ENCODE assay signal across 14 cellular contexts in the genomic region with DNA sequence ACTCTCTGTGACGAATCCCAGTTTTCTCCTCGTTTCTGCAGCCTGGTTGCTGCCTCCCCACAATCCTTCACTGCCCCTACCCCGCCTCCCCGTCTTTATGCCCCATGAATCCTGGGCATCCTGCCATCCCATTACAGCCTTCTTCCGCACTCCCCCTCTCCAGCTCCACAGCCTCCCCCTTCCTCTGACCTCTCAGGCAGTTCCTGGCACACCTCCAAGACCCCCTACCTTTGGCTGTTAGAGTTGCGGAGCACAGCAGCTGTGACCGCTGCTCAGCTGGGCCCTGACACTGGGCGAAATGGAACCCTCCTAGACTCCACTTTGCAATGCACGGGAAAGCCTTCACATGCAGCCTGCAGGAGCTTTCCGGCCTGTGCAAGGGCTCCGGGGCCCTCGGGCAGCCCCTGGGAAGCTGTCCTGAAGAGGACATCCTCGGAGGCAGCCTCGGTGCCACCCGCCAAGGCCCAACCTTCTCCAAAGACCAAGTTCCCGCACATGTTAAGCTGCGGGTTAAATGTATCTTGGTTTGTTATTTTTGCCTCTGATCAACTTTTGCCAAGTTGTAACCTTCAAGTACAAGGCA.
DNase-seq lines count a peak whose midpoint lies in the region; ATAC-seq, FAIRE-seq and TF ChIP-seq lines count a peak whose summit lies in the region.
"Had no signal": no experiment of that assay in that cellular context is flagged by ENCODE, and none has a peak within 500 bp of the region (broad histone marks: within the 10 kb centered on the region; RNA-seq: fewer than 3 reads in every experiment).

No MANE protein-coding gene starts in this region.

- peaks cover 0 to 16% (median 5%) of the 10 kb centered on the region in 4 experiments; a peak in 5 of 7 replicates for H3K4me1 ChIP-seq in H1 (replicated peaks in 1 of 4; ENCODE audit: control insufficient read depth in 3 of 4, insufficient read depth in 4 of 4, low read length in 3 of 4)
- H3K4me1 ChIP-seq: adrenal gland, Peyer's patch, suprapubic skin had no signal

- peak overlapping the region in 1 of 2 experiments; percentile 50; a peak in 1 of 4 replicates for H3K4me2 ChIP-seq in H1 (ENCODE audit: insufficient read depth in 1 of 2, low read depth in 2 of 2, low read length in 2 of 2)

- intact Hi-C loops in posterior cingulate gyrus (cut with DNase I): no loop called here

- H4K8ac ChIP-seq in H1 (ENCODE audit: extremely low read depth, insufficient read depth, low read length): no peak overlapping the region; the same call in 1 of the 2 replicates

- TF ChIP-seq EP300 in H1 (IDR thresholded peaks at IDR 0.05; ENCODE audit: borderline replicate concordance in 1 of 2, low read depth in 2 of 2, low read length in 2 of 2): no peak

- H3K79me1 ChIP-seq in H1 (ENCODE audit: low read depth, low read length): no peaks in the 10 kb centered on the region

- H3K9me3 ChIP-seq in H1 (ENCODE audit: insufficient read depth in 2 of 2, low read depth in 1 of 2, low read length in 1 of 2): no peaks in the 10 kb centered on the region
- H3K9me3 ChIP-seq: adrenal gland, Peyer's patch, suprapubic skin had no signal

- H4K91ac ChIP-seq in H1 (replicated peaks; ENCODE audit: insufficient read length, low read length): no peak overlapping the region

- DNase-seq in H7 (peak; percentile 51), NCI-H345 treated with DMSO at 0.1 percent for 48 hours (lab: John Stamatoyannopoulos, UW; ENCODE audit: unreplicated experiment) (peak; percentile 82), H1 (ENCODE audit: low read depth in 1 of 2, low spot score in 2 of 2) (no peak), posterior cingulate gyrus (peak in 8 of 10 donors; percentile 19 to 89 (median 56)), SK-N-DZ (ENCODE audit: low spot score) (no peak), erythroblast (lab: John Stamatoyannopoulos, UW) (no peak)
- DNase-seq: activated CD8-positive, alpha-beta memory T cell treated with anti-CD3 and anti-CD28 coated beads, Interleukin-2, amount 10 ng/mL, durations not matched to agents 7 days and 5 days; adrenal gland; effector CD4-positive, alpha-beta T cell; KG1; NCI-H226; Peyer's patch had no signal

- H3K36me3 ChIP-seq in H7 (replicated peaks; ENCODE audit: control insufficient read depth, insufficient read depth, low read length) (no peaks in the 10 kb centered on the region), H1 (ENCODE audit: control insufficient read depth in 2 of 4, insufficient read depth in 4 of 4, low read length in 3 of 4) (no peaks in the 10 kb centered on the region)
- H3K36me3 ChIP-seq: adrenal gland, Peyer's patch, suprapubic skin had no signal

- no peak overlapping the region for H3K27ac ChIP-seq in H1 (ENCODE audit: low read depth, low read length)
- H3K27ac ChIP-seq: adrenal gland, Peyer's patch, suprapubic skin had no signal

- no peak overlapping the region for H3K9ac ChIP-seq in H1 (replicated peaks in 1 of 4; ENCODE audit: extremely low read depth in 1 of 4, low read depth in 3 of 4, low read length in 3 of 4)

- TF ChIP-seq POLR2A in H1 (IDR thresholded peaks at IDR 0.05; ENCODE audit: control extremely low read depth in 1 of 2, low read depth in 2 of 2, low read length in 2 of 2) (no peak), erythroblast (IDR thresholded peaks at IDR 0.05; ENCODE audit: low read length) (no peak)

- no peaks in the 10 kb centered on the region for H3K27me3 ChIP-seq in H7 (ENCODE audit: control insufficient read depth, insufficient read depth, low read length)
- H3K27me3 ChIP-seq in H1 (replicated peaks in 1 of 4; ENCODE audit: control insufficient read depth in 3 of 4, extremely low read depth in 1 of 4, insufficient read depth in 3 of 4, low read length in 3 of 4): no peaks in the 10 kb centered on the region
- H3K27me3 ChIP-seq: adrenal gland, Peyer's patch had no signal

- POLR2A ChIA-PET in H1 (lab: Charles Lee; ENCODE audit: partially characterized antibody): interaction anchor here (0.6 to 1.3 kb wide), 4 partner anchors 11 to 77 kb away, joined by 3 to 6 read pairs (median 4); no protein-coding TSS in a partner anchor

- WGBS in H1 (ENCODE audit: extremely low coverage in 1 of 2, insufficient coverage in 1 of 2, insufficient read length in 1 of 2, insufficient replicate concordance in 2 of 2, low coverage in 1 of 2, low lambda C conversion rate in 2 of 2, missing lambda C conversion rate in 1 of 2), 2 experiments: 87% methylated on average over 16 of the region's 17 CpGs; no CpG with 5 or more reads in 1 of the 2 experiments

- no peak overlapping the region for H3K4ac ChIP-seq in H1 (replicated peaks; ENCODE audit: insufficient read length, low read depth, low read length)

- H2BK120ac ChIP-seq in H1 (replicated peaks; ENCODE audit: low read depth, low read length): peak overlapping the region; percentile 62

- H2BK20ac ChIP-seq in H1 (ENCODE audit: low read length): peak overlapping the region; percentile 65

- H4K20me1 ChIP-seq in H1 (replicated peaks in 1 of 2; ENCODE audit: control insufficient read depth in 1 of 2, insufficient read depth in 2 of 2, low read length in 2 of 2): no peaks in the 10 kb centered on the region

- H2AFZ ChIP-seq in H1 (ENCODE audit: low read length): no peak overlapping the region

- H3K23ac ChIP-seq in H1 (ENCODE audit: insufficient read length): no peak overlapping the region

- ATAC-seq in GM18502 (IDR thresholded peaks at IDR 0.05; ENCODE audit: poor library complexity, unreplicated experiment): no peak
- ATAC-seq: activated CD8-positive, alpha-beta memory T cell treated with anti-CD3 and anti-CD28 coated beads, Interleukin-2, amount 10 ng/mL, durations not matched to agents 7 days and 5 days had no signal

- H3K14ac ChIP-seq in H1 (ENCODE audit: insufficient read length): no peak overlapping the region

- no peak for FAIRE-seq in H1 (lab: Jason Lieb, UNC)

- H2BK12ac ChIP-seq in H1 (ENCODE audit: low read depth, low read length): peak overlapping the region; percentile 35; the same call in 1 of the 2 replicates

- no peak for TF ChIP-seq CTCF in H1 (IDR thresholded peaks at IDR 0.05; ENCODE audit: control extremely low read depth in 1 of 3, insufficient read depth in 1 of 3, low read depth in 1 of 3, low read length in 3 of 3)

- peak overlapping the region; percentile 13; the same call in 1 of the 2 replicates for H3K18ac ChIP-seq in H1 (ENCODE audit: extremely low read depth, low read length)

- H2BK5ac ChIP-seq in H1 (ENCODE audit: low read depth, low read length): peak overlapping the region; percentile 40; the same call in 1 of the 2 replicates

- no peak for TF ChIP-seq RAD21 in H1 (IDR thresholded peaks at IDR 0.05 in 1 of 2, conservative IDR thresholded peaks at IDR 0.05 in 1 of 2; ENCODE audit: low read depth in 2 of 2, low read length in 2 of 2)

- H3K4me3 ChIP-seq in H7 (ENCODE audit: insufficient read depth, low read depth, low read length): no peak overlapping the region
- H3K4me3 ChIP-seq in H1 (ENCODE audit: extremely low read depth in 1 of 4, insufficient read depth in 2 of 4, low read depth in 3 of 4, low read length in 4 of 4): no peak overlapping the region
- H3K4me3 ChIP-seq: adrenal gland, Peyer's patch, suprapubic skin had no signal

- H2BK15ac ChIP-seq in H1 (ENCODE audit: low read length): no peak overlapping the region

- no peak overlapping the region for H4K5ac ChIP-seq in H1 (ENCODE audit: insufficient read length, low read depth, low read length)

- CTCF ChIA-PET in H1 (lab: Charles Lee; ENCODE audit: partially characterized antibody): interaction anchor here (0.6 to 6.6 kb wide), 5 partner anchors 13 to 1350 kb away, joined by 3 to 52 read pairs (median 4); no protein-coding TSS in a partner anchor

- H3K23me2 ChIP-seq in H1 (ENCODE audit: low read depth, low read length): no peaks in the 10 kb centered on the region

- no peaks in the 10 kb centered on the region for H3K79me2 ChIP-seq in H1 (ENCODE audit: control insufficient read depth in 1 of 2, insufficient read depth in 2 of 2, low read length in 2 of 2)

- H3K56ac ChIP-seq in H1 (replicated peaks; ENCODE audit: insufficient read length, low read depth, low read length): no peak overlapping the region

- H2AK5ac ChIP-seq in H1 (ENCODE audit: low read depth, low read length): no peak overlapping the region

TF ChIP-seq in H1, 55 proteins besides CTCF, POLR2A, EP300 and RAD21 (continues in another document):
- no peak for TF ChIP-seq SIN3A (conservative IDR thresholded peaks at IDR 0.05 in 1 of 2, IDR thresholded peaks at IDR 0.05 in 1 of 2; ENCODE audit: low read depth in 1 of 2, low read length in 2 of 2)
- TF ChIP-seq CREB1 (IDR thresholded peaks at IDR 0.05): no peak
- TF ChIP-seq ZNF274 (IDR thresholded peaks at IDR 0.05; ENCODE audit: borderline replicate concordance, extremely low read depth, low read length): no peak
- TF ChIP-seq KDM4A (IDR thresholded peaks at IDR 0.05; ENCODE audit: low read depth, low read length, severe bottlenecking): no peak
- no peak for TF ChIP-seq CHD1 (IDR thresholded peaks at IDR 0.05; ENCODE audit: low read depth, low read length)
- no peak for TF ChIP-seq NRF1 (IDR thresholded peaks at IDR 0.05; ENCODE audit: low read depth, low read length)
- no peak for TF ChIP-seq BACH1 (IDR thresholded peaks at IDR 0.05; ENCODE audit: low read length)
- no peak for TF ChIP-seq BRCA1 (IDR thresholded peaks at IDR 0.05; ENCODE audit: low read depth, low read length)
- TF ChIP-seq POU5F1 (IDR thresholded peaks at IDR 0.05; ENCODE audit: low read depth, low read length): no peak
- no peak for TF ChIP-seq HDAC6 (IDR thresholded peaks at IDR 0.05; ENCODE audit: low read depth, low read length)
- no peak for TF ChIP-seq RFX5 (IDR thresholded peaks at IDR 0.05; ENCODE audit: borderline replicate concordance, low read depth, low read length)
- TF ChIP-seq, protein P1, sequence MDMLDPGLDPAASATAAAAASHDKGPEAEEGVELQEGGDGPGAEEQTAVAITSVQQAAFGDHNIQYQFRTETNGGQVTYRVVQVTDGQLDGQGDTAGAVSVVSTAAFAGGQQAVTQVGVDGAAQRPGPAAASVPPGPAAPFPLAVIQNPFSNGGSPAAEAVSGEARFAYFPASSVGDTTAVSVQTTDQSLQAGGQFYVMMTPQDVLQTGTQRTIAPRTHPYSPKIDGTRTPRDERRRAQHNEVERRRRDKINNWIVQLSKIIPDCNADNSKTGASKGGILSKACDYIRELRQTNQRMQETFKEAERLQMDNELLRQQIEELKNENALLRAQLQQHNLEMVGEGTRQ (IDR thresholded peaks at IDR 0.05; ENCODE audit: low read length): no peak
- no peak for TF ChIP-seq CBX8 (IDR thresholded peaks at IDR 0.05; ENCODE audit: borderline replicate concordance, low read depth, low read length)
- TF ChIP-seq PHF8 (conservative IDR thresholded peaks at IDR 0.05; ENCODE audit: low read depth, low read length): no peak
- TF ChIP-seq FOSL1 (IDR thresholded peaks at IDR 0.05; ENCODE audit: insufficient read depth, low read depth, low read length): no peak
- no peak for TF ChIP-seq CBX5 (IDR thresholded peaks at IDR 0.05; ENCODE audit: low read depth, low read length)
- TF ChIP-seq NANOG (IDR thresholded peaks at IDR 0.05; ENCODE audit: insufficient read depth, low read depth, low read length, poor library complexity, severe bottlenecking): no peak
- no peak for TF ChIP-seq SUZ12 (IDR thresholded peaks at IDR 0.05; ENCODE audit: low read length)

Comparison
In these comparisons a context has a peak if more than half of its experiments do, and no peak if none do; other contexts are left out.
1. DNase-seq: peak in H7 (single experiment), NCI-H345 treated with DMSO at 0.1 percent for 48 hours (single experiment) and posterior cingulate gyrus (8 of 10); none in H1 (0 of 2), SK-N-DZ (single experiment) and erythroblast (0 of 2).